Comparison of ENCODE assay signal across 1 cellular context in the genomic region with DNA sequence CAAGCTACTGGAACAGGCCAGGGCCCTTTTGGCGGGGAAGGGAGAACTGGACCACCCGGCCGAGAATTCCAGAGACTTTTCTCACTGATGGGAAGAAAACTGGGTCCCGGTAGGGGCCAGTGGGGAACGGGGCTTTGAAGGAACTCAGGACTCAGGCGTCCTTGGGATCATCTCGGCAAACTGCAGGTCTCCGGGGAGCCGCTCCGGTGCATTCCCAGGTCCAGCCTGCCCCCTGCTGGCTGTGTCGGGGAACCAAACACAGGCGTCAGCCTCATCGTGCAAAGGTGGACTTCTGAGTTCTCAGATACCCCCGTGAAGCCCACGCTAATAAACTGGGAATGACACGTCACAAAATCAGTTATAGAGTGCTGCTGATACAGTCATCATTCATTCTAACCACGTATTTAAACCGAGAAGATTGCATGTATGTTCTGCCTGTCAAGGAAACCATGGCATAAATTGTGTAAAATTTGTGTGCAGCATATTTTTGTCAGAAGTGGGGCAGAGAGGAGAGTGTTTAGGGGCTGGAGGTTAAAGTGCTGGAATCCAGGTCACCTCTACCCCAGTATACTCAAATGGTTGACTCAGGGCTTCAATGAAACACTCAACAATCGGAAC.
TF ChIP-seq lines count a peak whose summit lies in the region.

No MANE protein-coding gene starts in this region.

TF ChIP-seq in HepG2, 621 proteins besides CTCF, POLR2A, EP300 and RAD21 (continued from another document):
- TF ChIP-seq, protein P1, sequence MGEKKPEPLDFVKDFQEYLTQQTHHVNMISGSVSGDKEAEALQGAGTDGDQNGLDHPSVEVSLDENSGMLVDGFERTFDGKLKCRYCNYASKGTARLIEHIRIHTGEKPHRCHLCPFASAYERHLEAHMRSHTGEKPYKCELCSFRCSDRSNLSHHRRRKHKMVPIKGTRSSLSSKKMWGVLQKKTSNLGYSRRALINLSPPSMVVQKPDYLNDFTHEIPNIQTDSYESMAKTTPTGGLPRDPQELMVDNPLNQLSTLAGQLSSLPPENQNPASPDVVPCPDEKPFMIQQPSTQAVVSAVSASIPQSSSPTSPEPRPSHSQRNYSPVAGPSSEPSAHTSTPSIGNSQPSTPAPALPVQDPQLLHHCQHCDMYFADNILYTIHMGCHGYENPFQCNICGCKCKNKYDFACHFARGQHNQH (CRISPR knock-in tag; IDR thresholded peaks at IDR 0.05), result peak; percentile 24; the same call in 1 of the 2 replicates
- TF ChIP-seq SMC3 (IDR thresholded peaks at IDR 0.05; ENCODE audit: low read length), result peak; percentile 66
